8 cellular contexts compared by ENCODE assay signal in genomic region chr3:8963137-8963853, GRCh38. TPM values are rescaled to one million over a fixed set of nuclear protein-coding genes. Genes with fewer than 3 reads are reported as not detected.
DNase-seq lines count a peak whose midpoint lies in the region; ATAC-seq, FAIRE-seq and TF ChIP-seq lines count a peak whose summit lies in the region.

Gene RAD18 (minus strand): TSS chr3:8963472. CDS start chr3:8963385, 87 bp downstream.

- DNase-seq in Caco-2 (peak; percentile 93), HTR-8/SVneo (ENCODE audit: insufficient read length, low spot score) (peak; percentile 75), NT2/D1 (ENCODE audit: low read depth, low spot score) (peak; percentile 90), mesenteric fat pad (ENCODE audit: low spot score) (peak; percentile 97)
- peak; percentile 84 to 91 (median 89) for DNase-seq in activated CD8-positive, alpha-beta memory T cell treated with anti-CD3 and anti-CD28 coated beads for 48 hours (ENCODE audit: low read depth in 2 of 3, low spot score in 2 of 3)
- peak; percentile 88 for DNase-seq in stimulated activated CD8-positive, alpha-beta memory T cell treated with anti-CD3 and anti-CD28 coated beads, Interleukin-15, amount 100 ng/mL, for 1 hour (ENCODE audit: low read depth)

- no peaks in the 10 kb centered on the region for H3K36me3 ChIP-seq in Caco-2 (ENCODE audit: control insufficient read depth, insufficient read depth, low read length)
- H3K36me3 ChIP-seq in NT2/D1 (ENCODE audit: insufficient read depth, insufficient read length, low read length) = peaks cover 31% of the 10 kb centered on the region
- no peaks in the 10 kb centered on the region for H3K36me3 ChIP-seq in endocrine pancreas (ENCODE audit: control insufficient read depth, insufficient read depth, low read length)

- peak within 1 kb of the TSS; percentile 97 for H3K4me3 Mint-ChIP-seq in Caco-2 (ENCODE audit: unreplicated experiment)

- H3K4me3 ChIP-seq in Caco-2 (ENCODE audit: low read depth, low read length) (peak within 1 kb of the TSS; percentile 85), NT2/D1 (ENCODE audit: insufficient read length, low read depth) (peak within 1 kb of the TSS; percentile 80), endocrine pancreas (ENCODE audit: control insufficient read depth, insufficient read depth, low read length) (peak within 1 kb of the TSS; percentile 85)

- H3K9ac ChIP-seq in NT2/D1 (ENCODE audit: insufficient read length, low read depth) (peak within 1 kb of the TSS; percentile 90), endocrine pancreas (ENCODE audit: control insufficient read depth, insufficient read depth, low read length) (peak within 1 kb of the TSS; percentile 54)

- H3K27me3 ChIP-seq in Caco-2 (replicated peaks; ENCODE audit: control insufficient read depth, insufficient read depth, low read length) (no peaks in the 10 kb centered on the region), NT2/D1 (ENCODE audit: insufficient read depth, insufficient read length) (no peaks in the 10 kb centered on the region), endocrine pancreas (ENCODE audit: control insufficient read depth, insufficient read depth, low read length) (no peaks in the 10 kb centered on the region)

- H3K27ac Mint-ChIP-seq in Caco-2 (ENCODE audit: unreplicated experiment) = peak within 1 kb of the TSS; percentile 97

- no TSS peak for BruUV-seq in Caco-2 (replicated peaks; lab: Mats Ljungman, UMichigan)

- H3K4me1 Mint-ChIP-seq in Caco-2 (ENCODE audit: low read depth, unreplicated experiment) = peaks cover 33% of the 10 kb centered on the region

- POLR2A ChIA-PET in Caco-2 (lab: Charles Lee) = no interaction called here

- CTCF ChIA-PET in Caco-2 (lab: Charles Lee) = no interaction called here

- TF ChIP-seq CTCF in Caco-2 (IDR thresholded peaks at IDR 0.05; ENCODE audit: insufficient read depth in 1 of 2, low read depth in 1 of 2, low read length in 1 of 2, severe bottlenecking in 1 of 2, unreplicated experiment in 1 of 2) = no peak

- H3K4me1 ChIP-seq in Caco-2 (peaks cover 30% of the 10 kb centered on the region), NT2/D1 (ENCODE audit: insufficient read depth, insufficient read length) (peaks cover 6% of the 10 kb centered on the region), endocrine pancreas (ENCODE audit: control insufficient read depth, insufficient read depth, low read length) (no peaks in the 10 kb centered on the region)

- H3K9me3 ChIP-seq in Caco-2 (no peaks in the 10 kb centered on the region), NT2/D1 (ENCODE audit: insufficient read depth, low read length) (no peaks in the 10 kb centered on the region), endocrine pancreas (ENCODE audit: control insufficient read depth, low read length) (no peaks in the 10 kb centered on the region)

- H3K36me3 Mint-ChIP-seq in Caco-2 (ENCODE audit: insufficient read depth, unreplicated experiment) = peaks cover 19% of the 10 kb centered on the region

- intact Hi-C loops in Caco-2 (cut with micrococcal nuclease; ENCODE audit: unreplicated experiment) = no loop called here

- peak; percentile 90 for ATAC-seq in GM21381 (IDR thresholded peaks at IDR 0.05; ENCODE audit: unreplicated experiment)

- no peaks in the 10 kb centered on the region for H3K27me3 Mint-ChIP-seq in Caco-2 (ENCODE audit: insufficient read depth, unreplicated experiment)

- no peaks in the 10 kb centered on the region for H3K9me3 Mint-ChIP-seq in Caco-2 (ENCODE audit: unreplicated experiment)

- FAIRE-seq in HTR-8/SVneo (lab: Jason Lieb, UNC) = peak; percentile 68

RNA-seq across cellular contexts. Expression of gene RAD18, which starts in this region (rescaled TPM):
- 19.3 and 20.8 TPM in 2 replicates for total RNA-seq in Caco-2 (2022)
- total RNA-seq in mesenteric fat pad = 6.6 TPM

Comparison
In these comparisons a context has a peak if more than half of its experiments do, and no peak if none do; other contexts are left out.
1. Peak in every context shown above with its lines: DNase-seq, ATAC-seq and H3K4me3 ChIP-seq.